8 cellular contexts compared by ENCODE assay signal in the genomic region with DNA sequence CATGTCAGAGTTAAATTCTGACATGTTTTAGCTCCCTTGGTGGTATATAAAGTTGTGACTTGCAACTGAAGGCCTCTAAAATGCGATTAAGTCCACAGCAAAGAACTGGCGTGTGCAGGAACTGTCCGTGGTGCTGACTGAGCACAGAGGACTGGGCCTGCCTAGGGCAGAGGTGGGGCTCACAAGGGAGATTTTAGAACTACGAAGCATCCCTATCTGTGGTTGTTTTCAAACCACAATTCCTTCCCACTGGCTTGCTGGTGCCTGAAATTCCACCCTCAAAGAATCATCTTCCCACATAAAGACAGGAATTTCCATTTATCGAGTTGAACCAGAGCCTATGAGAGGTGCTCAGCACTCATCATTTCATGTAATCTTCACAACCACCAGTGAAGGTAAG. TPM values are rescaled to one million over a fixed set of nuclear protein-coding genes. Genes with fewer than 3 reads are reported as not detected.
A peak's percentile ranks its signal among the peaks of the same experiment; 100 is the strongest.
DNase-seq lines count a peak whose midpoint lies in the region; ATAC-seq and TF ChIP-seq lines count a peak whose summit lies in the region.

No MANE protein-coding gene starts in this region.

- no peaks in the 10 kb centered on the region for H3K36me3 ChIP-seq in CD4-positive, alpha-beta memory T cell (ENCODE audit: insufficient read depth, low read length)
- no peaks in the 10 kb centered on the region for H3K36me3 ChIP-seq in testis (ENCODE audit: low read depth, missing control alignments)

- TF ChIP-seq POLR2A in testis (IDR thresholded peaks at IDR 0.05): no peak

- CTCF ChIA-PET in CD4-positive, alpha-beta memory T cell (lab: Charles Lee; ENCODE audit: partially characterized antibody): no interaction called here

- intact Hi-C loops in CD4-positive, alpha-beta memory T cell (cut with micrococcal nuclease): no loop called here
- intact Hi-C loops in testis (cut with DNase I; ENCODE audit: low total_unique reads): no loop called here

- no peaks in the 10 kb centered on the region for H3K36me3 Mint-ChIP-seq in CD4-positive, alpha-beta memory T cell
- no peaks in the 10 kb centered on the region for H3K36me3 Mint-ChIP-seq in activated T-cell treated with anti-CD3 and anti-CD28 coated beads, Interleukin-2, amount 50 U/mL, for 72 hours (ENCODE audit: insufficient read depth in 2 of 2)

- H3K4me3 Mint-ChIP-seq in CD4-positive, alpha-beta memory T cell: no peak overlapping the region
- H3K4me3 Mint-ChIP-seq in activated T-cell treated with anti-CD3 and anti-CD28 coated beads, Interleukin-2, amount 50 U/mL, for 72 hours: no peak overlapping the region

- no peak overlapping the region for H3K4me3 ChIP-seq in CD4-positive, alpha-beta memory T cell (ENCODE audit: low read length in 2 of 2)
- no peak overlapping the region for H3K4me3 ChIP-seq in Jurkat, Clone E6-1 (ENCODE audit: low read length)
- H3K4me3 ChIP-seq in testis: no peak overlapping the region

- no peaks in the 10 kb centered on the region for H3K9me3 ChIP-seq in CD4-positive, alpha-beta memory T cell (ENCODE audit: control insufficient read depth in 1 of 2, low read length in 2 of 2)
- no peaks in the 10 kb centered on the region for H3K9me3 ChIP-seq in testis

- H3K27me3 Mint-ChIP-seq in CD4-positive, alpha-beta memory T cell: peaks cover 11 to 27% of the 10 kb centered on the region in 2 donors
- H3K27me3 Mint-ChIP-seq in activated T-cell treated with anti-CD3 and anti-CD28 coated beads, Interleukin-2, amount 50 U/mL, for 72 hours (ENCODE audit: low read depth): peaks cover 17% of the 10 kb centered on the region

- H3K27ac ChIP-seq in CD4-positive, alpha-beta memory T cell (ENCODE audit: low read depth, low read length): no peak overlapping the region
- H3K27ac ChIP-seq in testis: no peak overlapping the region

- 35 to 52% methylated on average over 5 of the region's 5 CpGs for WGBS in testis, 2 donors

- no peaks in the 10 kb centered on the region for H3K27me3 ChIP-seq in CD4-positive, alpha-beta memory T cell (ENCODE audit: insufficient read depth, low read length)
- no peaks in the 10 kb centered on the region for H3K27me3 ChIP-seq in testis

- no peak overlapping the region for H3K27ac Mint-ChIP-seq in CD4-positive, alpha-beta memory T cell
- no peak overlapping the region for H3K27ac Mint-ChIP-seq in activated T-cell treated with anti-CD3 and anti-CD28 coated beads, Interleukin-2, amount 50 U/mL, for 72 hours

- TF ChIP-seq CTCF in testis (IDR thresholded peaks at IDR 0.05): no peak

- POLR2A ChIA-PET in CD4-positive, alpha-beta memory T cell (lab: Charles Lee; ENCODE audit: partially characterized antibody): no interaction called here

- no peak for ATAC-seq in activated T-cell treated with anti-CD3 and anti-CD28 coated beads, Interleukin-2, amount 50 U/mL, for 72 hours (replicated peaks in 1 of 2)
- ATAC-seq in GM18502 (IDR thresholded peaks at IDR 0.05; ENCODE audit: poor library complexity, unreplicated experiment) (no peak), HG03175 (IDR thresholded peaks at IDR 0.05; ENCODE audit: unreplicated experiment) (no peak)

- peaks cover 0 to 3% (median 0%) of the 10 kb centered on the region in 8 donors for H3K9me3 Mint-ChIP-seq in CD4-positive, alpha-beta memory T cell
- no peaks in the 10 kb centered on the region for H3K9me3 Mint-ChIP-seq in activated T-cell treated with anti-CD3 and anti-CD28 coated beads, Interleukin-2, amount 50 U/mL, for 72 hours

- no peaks in the 10 kb centered on the region for H3K4me1 ChIP-seq in CD4-positive, alpha-beta memory T cell (ENCODE audit: insufficient read depth, low read length)
- H3K4me1 ChIP-seq in testis: peaks cover 4% of the 10 kb centered on the region

- peak in 4 of 5 donors; percentile 8 to 18 (median 15) for DNase-seq in CD4-positive, alpha-beta memory T cell
- peak; percentile 65 for DNase-seq in Jurkat, Clone E6-1 (ENCODE audit: low read depth, low spot score)
- peak; percentile 29 to 36 for DNase-seq in activated T-cell treated with anti-CD3 and anti-CD28 coated beads, Interleukin-2, amount 50 U/mL, for 72 hours
- peak; percentile 83 for DNase-seq in iPS-NIHi7 (ENCODE audit: extremely low spot score)
- peak; percentile 60 for DNase-seq in testis
- DNase-seq in NK-92 (lab: John Stamatoyannopoulos, UW; ENCODE audit: unreplicated experiment): no peak

- no peaks in the 10 kb centered on the region for H3K4me1 Mint-ChIP-seq in CD4-positive, alpha-beta memory T cell
- H3K4me1 Mint-ChIP-seq in activated T-cell treated with anti-CD3 and anti-CD28 coated beads, Interleukin-2, amount 50 U/mL, for 72 hours (ENCODE audit: low read depth): no peaks in the 10 kb centered on the region

RNA-seq across cellular contexts. Expression of a gene that starts 30.1 kb away (rescaled TPM):
- not detected for total RNA-seq in CD4-positive, alpha-beta memory T cell
- not detected for polyA plus RNA-seq in CD4-positive, alpha-beta memory T cell
- 11.8 TPM for polyA plus RNA-seq in Jurkat, Clone E6-1 (2012; ENCODE audit: insufficient read depth, insufficient read length)
- total RNA-seq in activated T-cell treated with anti-CD3 and anti-CD28 coated beads, Interleukin-2, amount 50 U/mL, for 72 hours: under 1 TPM; 0.05 to 0.07 TPM
- total RNA-seq in testis: 10 to 100 TPM; 29.7 to 72.1 TPM
- polyA plus RNA-seq in testis (ENCODE audit: insufficient read depth, low read depth, low replicate concordance): 32.1 TPM

RNA-seq across cellular contexts. Expression of a gene that starts 34.6 kb away (rescaled TPM):
- total RNA-seq in CD4-positive, alpha-beta memory T cell: not detected
- polyA plus RNA-seq in CD4-positive, alpha-beta memory T cell: not detected
- not detected for polyA plus RNA-seq in Jurkat, Clone E6-1 (2012; ENCODE audit: insufficient read depth, insufficient read length)
- total RNA-seq in activated T-cell treated with anti-CD3 and anti-CD28 coated beads, Interleukin-2, amount 50 U/mL, for 72 hours: under 1 TPM; 0.48 to 0.63 TPM
- 10 to 100 TPM; 16.9 to 23.4 TPM for total RNA-seq in testis
- polyA plus RNA-seq in testis (ENCODE audit: insufficient read depth, low read depth, low replicate concordance): 4.4 TPM

Comparison
In these comparisons a context has a peak if more than half of its experiments do, and no peak if none do; other contexts are left out.
1. RNA of a gene that starts 30.1 kb away (total RNA-seq): 29.7 to 72.1 TPM in testis; 0.05 to 0.07 TPM in activated T-cell treated with anti-CD3 and anti-CD28 coated beads, Interleukin-2, amount 50 U/mL, for 72 hours and not detected in CD4-positive, alpha-beta memory T cell; every median in the first group is over 10 times any median in the second.
2. RNA of a gene that starts 34.6 kb away (total RNA-seq): 16.9 to 23.4 TPM in testis; 0.48 to 0.63 TPM in activated T-cell treated with anti-CD3 and anti-CD28 coated beads, Interleukin-2, amount 50 U/mL, for 72 hours and not detected in CD4-positive, alpha-beta memory T cell; every median in the first group is over 10 times any median in the second.